In the genomic region with DNA sequence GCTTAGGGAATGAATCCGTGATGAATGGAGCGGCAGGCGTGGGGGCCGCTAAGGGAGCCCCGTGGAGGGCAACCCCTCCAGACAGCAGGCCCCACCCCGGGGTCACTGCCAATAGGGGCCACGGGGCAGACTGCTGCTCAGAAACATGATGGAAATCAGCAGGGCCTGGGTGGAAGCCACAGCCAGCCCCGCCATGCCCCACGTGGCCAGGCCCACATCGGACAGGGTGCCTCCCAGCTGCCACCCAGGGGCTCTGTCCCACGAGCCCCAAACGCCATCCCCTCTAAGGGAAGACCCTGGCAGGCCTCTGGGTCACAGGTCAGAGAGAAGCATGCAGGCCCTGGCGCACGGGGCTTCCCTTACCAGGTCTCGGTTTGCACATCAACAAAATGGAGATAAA, we compare ENCODE assay signal across 13 cellular contexts. TPM values are rescaled to one million over a fixed set of nuclear protein-coding genes. Genes with fewer than 3 reads are reported as not detected.
A peak's percentile ranks its signal among the peaks of the same experiment; 100 is the strongest.
DNase-seq lines count a peak whose midpoint lies in the region; ATAC-seq and TF ChIP-seq lines count a peak whose summit lies in the region.
"Had no signal": no experiment of that assay in that cellular context is flagged by ENCODE, and none has a peak within 500 bp of the region (broad histone marks: within the 10 kb centered on the region; RNA-seq: fewer than 3 reads in every experiment).

No MANE protein-coding gene starts in this region.

- no peak for DNase-seq in stimulated activated naive CD8-positive, alpha-beta T cell treated with anti-CD3 and anti-CD28 coated beads, Interleukin-15, Interleukin-2, amounts not matched to agents 100 U/mL and 50 U/mL, for 24 hours
- DNase-seq in activated CD4-positive, alpha-beta memory T cell treated with anti-CD3 and anti-CD28 coated beads, Interleukin-2, amount 10 ng/mL, durations not matched to agents 7 days and 5 days: no peak
- no peak for DNase-seq in lower lobe of right lung
- no peak for DNase-seq in stimulated activated CD4-positive, alpha-beta T cell treated with anti-CD3 and anti-CD28 coated beads, Interleukin-4, amount 100 ng/mL, for 1 hour
- DNase-seq in NOMO-1 treated with dmso at 0.1 percent for 144 hours (lab: John Stamatoyannopoulos, UW; ENCODE audit: unreplicated experiment): no peak
- no peak for DNase-seq in NCI-H82 (lab: John Stamatoyannopoulos, UW)
- DNase-seq: C1 segment of cervical spinal cord, heart left ventricle, left ventricle myocardium superior, NCI-H2107, occipital lobe had no signal

- H3K4me3 Mint-ChIP-seq in stimulated activated naive CD8-positive, alpha-beta T cell treated with anti-CD3 and anti-CD28 coated beads, Interleukin-15, Interleukin-2, amounts not matched to agents 100 ng/mL and 50 ng/mL, for 24 hours: peak overlapping the region; percentile 84
- H3K4me3 Mint-ChIP-seq in activated CD4-positive, alpha-beta memory T cell treated with anti-CD3 and anti-CD28 coated beads, Interleukin-2, amount 10 ng/mL, durations not matched to agents 7 days and 5 days: peak overlapping the region; percentile 85

- H3K4me1 ChIP-seq in lower lobe of right lung: peaks cover 34% of the 10 kb centered on the region

- POLR2A ChIA-PET in activated CD4-positive, alpha-beta memory T cell treated with anti-CD3 and anti-CD28 coated beads, Interleukin-2, amount 10 ng/mL, durations not matched to agents 7 days and 5 days (lab: Charles Lee): interaction anchor here (1.7 to 3.0 kb wide), 2 partner anchors 11 to 27 kb away, joined by 5 to 31 read pairs; a partner anchor contains a TSS

- H3K4me1 Mint-ChIP-seq in stimulated activated naive CD8-positive, alpha-beta T cell treated with anti-CD3 and anti-CD28 coated beads, Interleukin-15, Interleukin-2, amounts not matched to agents 100 ng/mL and 50 ng/mL, for 24 hours (ENCODE audit: low read depth): peaks cover 31% of the 10 kb centered on the region
- peaks cover 45% of the 10 kb centered on the region for H3K4me1 Mint-ChIP-seq in activated CD4-positive, alpha-beta memory T cell treated with anti-CD3 and anti-CD28 coated beads, Interleukin-2, amount 10 ng/mL, durations not matched to agents 7 days and 5 days

- peak overlapping the region; percentile 58 for H3K27ac ChIP-seq in lower lobe of right lung

- H3K36me3 ChIP-seq in lower lobe of right lung: peaks cover 42% of the 10 kb centered on the region

- no peaks in the 10 kb centered on the region for H3K27me3 ChIP-seq in lower lobe of right lung (ENCODE audit: low read depth)
- H3K27me3 ChIP-seq: heart left ventricle had no signal

- H3K4me3 ChIP-seq in lower lobe of right lung: no peak overlapping the region

- intact Hi-C loops in lower lobe of right lung (cut with DNase I): no loop called here

- H3K36me3 Mint-ChIP-seq in stimulated activated naive CD8-positive, alpha-beta T cell treated with anti-CD3 and anti-CD28 coated beads, Interleukin-15, Interleukin-2, amounts not matched to agents 100 ng/mL and 50 ng/mL, for 24 hours (ENCODE audit: low read depth): peaks cover 23% of the 10 kb centered on the region
- H3K36me3 Mint-ChIP-seq in activated CD4-positive, alpha-beta memory T cell treated with anti-CD3 and anti-CD28 coated beads, Interleukin-2, amount 10 ng/mL, durations not matched to agents 7 days and 5 days (ENCODE audit: low read depth): peaks cover 33% of the 10 kb centered on the region

- H3K9me3 Mint-ChIP-seq in stimulated activated naive CD8-positive, alpha-beta T cell treated with anti-CD3 and anti-CD28 coated beads, Interleukin-15, Interleukin-2, amounts not matched to agents 100 ng/mL and 50 ng/mL, for 24 hours: no peaks in the 10 kb centered on the region
- H3K9me3 Mint-ChIP-seq in activated CD4-positive, alpha-beta memory T cell treated with anti-CD3 and anti-CD28 coated beads, Interleukin-2, amount 10 ng/mL, durations not matched to agents 7 days and 5 days: no peaks in the 10 kb centered on the region

- TF ChIP-seq CTCF in lower lobe of right lung (IDR thresholded peaks at IDR 0.05): no peak

- no peaks in the 10 kb centered on the region for H3K27me3 Mint-ChIP-seq in stimulated activated naive CD8-positive, alpha-beta T cell treated with anti-CD3 and anti-CD28 coated beads, Interleukin-15, Interleukin-2, amounts not matched to agents 100 ng/mL and 50 ng/mL, for 24 hours
- H3K27me3 Mint-ChIP-seq in activated CD4-positive, alpha-beta memory T cell treated with anti-CD3 and anti-CD28 coated beads, Interleukin-2, amount 10 ng/mL, durations not matched to agents 7 days and 5 days: no peaks in the 10 kb centered on the region

- CTCF ChIA-PET in activated CD4-positive, alpha-beta memory T cell treated with anti-CD3 and anti-CD28 coated beads, Interleukin-2, amount 10 ng/mL, durations not matched to agents 7 days and 5 days (lab: Charles Lee): interaction anchor here (0.6 to 3.0 kb wide), 2 partner anchors 99 to 265 kb away, joined by 4 to 13 read pairs; no protein-coding TSS in a partner anchor

- ATAC-seq in stimulated activated naive CD8-positive, alpha-beta T cell treated with anti-CD3 and anti-CD28 coated beads, Interleukin-15, Interleukin-2, amounts not matched to agents 100 U/mL and 50 U/mL, for 24 hours: no peak
- no peak for ATAC-seq in lower lobe of right lung
- no peak for ATAC-seq in HG02884 (IDR thresholded peaks at IDR 0.05; ENCODE audit: unreplicated experiment)
- ATAC-seq: heart left ventricle, left ventricle myocardium superior had no signal

- no peak overlapping the region for H3K27ac Mint-ChIP-seq in stimulated activated naive CD8-positive, alpha-beta T cell treated with anti-CD3 and anti-CD28 coated beads, Interleukin-15, Interleukin-2, amounts not matched to agents 100 ng/mL and 50 ng/mL, for 24 hours
- H3K27ac Mint-ChIP-seq in activated CD4-positive, alpha-beta memory T cell treated with anti-CD3 and anti-CD28 coated beads, Interleukin-2, amount 10 ng/mL, durations not matched to agents 7 days and 5 days: peak overlapping the region; percentile 40

- no peaks in the 10 kb centered on the region for H3K9me3 ChIP-seq in lower lobe of right lung
- H3K9me3 ChIP-seq: heart left ventricle had no signal

RNA-seq across cellular contexts. Expression of a gene that starts 28.4 kb away (rescaled TPM):
- 10 to 100 TPM; 56.5 to 57.6 TPM for total RNA-seq in activated CD4-positive, alpha-beta memory T cell treated with anti-CD3 and anti-CD28 coated beads, Interleukin-2, amount 10 ng/mL, durations not matched to agents 7 days and 5 days
- total RNA-seq in lower lobe of right lung: 104 TPM
